ENCODE assay signal across 12 cellular contexts in genomic region chr16:84520778-84521770, GRCh38. TPM values are rescaled to one million over a fixed set of nuclear protein-coding genes. Genes with fewer than 3 reads are reported as not detected.
DNase-seq lines count a peak whose midpoint lies in the region; ATAC-seq and TF ChIP-seq lines count a peak whose summit lies in the region.
"Had no signal": no experiment of that assay in that cellular context is flagged by ENCODE, and none has a peak within 500 bp of the region (broad histone marks: within the 10 kb centered on the region; RNA-seq: fewer than 3 reads in every experiment).

No MANE protein-coding gene starts in this region.

- POLR2A ChIA-PET in activated CD8-positive, alpha-beta T cell treated with anti-CD3 and anti-CD28 coated beads for 36 hours (lab: Charles Lee) = interaction anchor here (1.6 to 5.5 kb wide), 5 partner anchors 8 to 31 kb away, joined by 4 to 40 read pairs (median 7); no protein-coding TSS in a partner anchor

- peak overlapping the region; percentile 16 for H3K4me3 Mint-ChIP-seq in T-helper 1 cell treated with Interleukin-12 subunit alpha and Interleukin-12 subunit beta and Interleukin-4 antibody, amounts not matched to agents 30 μg/mL and 1 μg/mL, for 36 hours
- H3K4me3 Mint-ChIP-seq in activated CD8-positive, alpha-beta T cell treated with anti-CD3 and anti-CD28 coated beads for 36 hours = no peak overlapping the region
- H3K4me3 Mint-ChIP-seq in progenitor cell of endocrine pancreas (ENCODE audit: low read depth) = no peak overlapping the region
- H3K4me3 Mint-ChIP-seq: HFFc6 had no signal

- intact Hi-C loops in activated CD8-positive, alpha-beta T cell treated with anti-CD3 and anti-CD28 coated beads for 36 hours (cut with micrococcal nuclease) = no loop called here
- intact Hi-C loops in head of caudate nucleus (cut with DNase I) = no loop called here

- no peaks in the 10 kb centered on the region for H3K9me3 Mint-ChIP-seq in T-helper 1 cell treated with Interleukin-12 subunit alpha and Interleukin-12 subunit beta and Interleukin-4 antibody, amounts not matched to agents 30 μg/mL and 1 μg/mL, for 36 hours
- H3K9me3 Mint-ChIP-seq in activated CD8-positive, alpha-beta T cell treated with anti-CD3 and anti-CD28 coated beads for 36 hours = no peaks in the 10 kb centered on the region
- no peaks in the 10 kb centered on the region for H3K9me3 Mint-ChIP-seq in progenitor cell of endocrine pancreas (ENCODE audit: low read depth)
- H3K9me3 Mint-ChIP-seq: HFFc6 had no signal

- peaks cover 45% of the 10 kb centered on the region for H3K4me1 Mint-ChIP-seq in T-helper 1 cell treated with Interleukin-12 subunit alpha and Interleukin-12 subunit beta and Interleukin-4 antibody, amounts not matched to agents 30 μg/mL and 1 μg/mL, for 36 hours (ENCODE audit: low read depth)
- peaks cover 47% of the 10 kb centered on the region for H3K4me1 Mint-ChIP-seq in activated CD8-positive, alpha-beta T cell treated with anti-CD3 and anti-CD28 coated beads for 36 hours (ENCODE audit: low read depth)
- no peaks in the 10 kb centered on the region for H3K4me1 Mint-ChIP-seq in progenitor cell of endocrine pancreas (ENCODE audit: low read depth)

- DNase-seq in T-helper 1 cell (no peak), NCI-H2107 treated with DMSO at 0.1 percent for 48 hours (lab: John Stamatoyannopoulos, UW; ENCODE audit: unreplicated experiment) (peak; percentile 100), progenitor cell of endocrine pancreas (ENCODE audit: low spot score, unreplicated experiment) (no peak), H4 (ENCODE audit: low spot score) (no peak), head of caudate nucleus (no peak), UCSD-AML1 (lab: John Stamatoyannopoulos, UW; ENCODE audit: unreplicated experiment) (no peak)
- DNase-seq in activated CD8-positive, alpha-beta T cell treated with anti-CD3 and anti-CD28 coated beads for 36 hours = no peak
- DNase-seq: HFFc6 had no signal

- no peaks in the 10 kb centered on the region for H3K27me3 Mint-ChIP-seq in T-helper 1 cell treated with Interleukin-12 subunit alpha and Interleukin-12 subunit beta and Interleukin-4 antibody, amounts not matched to agents 30 μg/mL and 1 μg/mL, for 36 hours (ENCODE audit: low read depth)
- H3K27me3 Mint-ChIP-seq in activated CD8-positive, alpha-beta T cell treated with anti-CD3 and anti-CD28 coated beads for 36 hours = no peaks in the 10 kb centered on the region
- peaks cover 13% of the 10 kb centered on the region for H3K27me3 Mint-ChIP-seq in progenitor cell of endocrine pancreas
- H3K27me3 Mint-ChIP-seq: activated naive CD8-positive, alpha-beta T cell had no signal

- CTCF ChIA-PET in activated CD8-positive, alpha-beta T cell treated with anti-CD3 and anti-CD28 coated beads for 36 hours (lab: Charles Lee) = interaction anchor here (1.3 to 4.2 kb wide), 3 partner anchors 10 to 15 kb away, joined by 6 to 15 read pairs (median 13); no protein-coding TSS in a partner anchor

- no peak for ATAC-seq in activated CD8-positive, alpha-beta T cell treated with anti-CD3 and anti-CD28 coated beads for 36 hours
- ATAC-seq: activated CD4-positive, CD25-positive, alpha-beta regulatory T cell treated with anti-CD3 and anti-CD28 coated beads, Interleukin-2, amount 50 U/mL, for 24 hours; Right ventricle myocardium inferior had no signal

- peak overlapping the region; percentile 88 for H3K27ac Mint-ChIP-seq in T-helper 1 cell treated with Interleukin-12 subunit alpha and Interleukin-12 subunit beta and Interleukin-4 antibody, amounts not matched to agents 30 μg/mL and 1 μg/mL, for 36 hours
- peak overlapping the region; percentile 48 for H3K27ac Mint-ChIP-seq in activated CD8-positive, alpha-beta T cell treated with anti-CD3 and anti-CD28 coated beads for 36 hours
- H3K27ac Mint-ChIP-seq in progenitor cell of endocrine pancreas = peak overlapping the region; percentile 46
- H3K27ac Mint-ChIP-seq: HFFc6 had no signal

- TF ChIP-seq CTCF in activated CD8-positive, alpha-beta T cell treated with anti-CD3 and anti-CD28 coated beads for 36 hours (IDR thresholded peaks at IDR 0.05) = no peak
- no peak for TF ChIP-seq CTCF in progenitor cell of endocrine pancreas (IDR thresholded peaks at IDR 0.05; ENCODE audit: unreplicated experiment)

- H3K36me3 Mint-ChIP-seq in T-helper 1 cell treated with Interleukin-12 subunit alpha and Interleukin-12 subunit beta and Interleukin-4 antibody, amounts not matched to agents 30 μg/mL and 1 μg/mL, for 36 hours (ENCODE audit: low read depth) = peaks cover 27% of the 10 kb centered on the region
- H3K36me3 Mint-ChIP-seq in activated CD8-positive, alpha-beta T cell treated with anti-CD3 and anti-CD28 coated beads for 36 hours (ENCODE audit: low read depth) = peaks cover 10% of the 10 kb centered on the region
- no peaks in the 10 kb centered on the region for H3K36me3 Mint-ChIP-seq in progenitor cell of endocrine pancreas (ENCODE audit: insufficient read depth)
- H3K36me3 Mint-ChIP-seq: activated naive CD8-positive, alpha-beta T cell had no signal

RNA-seq across cellular contexts. Expression of gene MEAK7, which starts 16.6 kb away (rescaled TPM):
- 10 to 100 TPM; 21.1 to 22.4 TPM for total RNA-seq in activated CD8-positive, alpha-beta T cell treated with anti-CD3 and anti-CD28 coated beads for 36 hours
- 32.3 and 32.7 TPM in 2 replicates for total RNA-seq in progenitor cell of endocrine pancreas
- total RNA-seq in H4 (2014; rRNA removed; shearing (Covaris generic)) = 5.3 and 5.5 TPM in 2 replicates
